8 cellular contexts compared by ENCODE assay signal in genomic region chr1:112396668-112397025, GRCh38. TPM values are rescaled to one million over a fixed set of nuclear protein-coding genes. Genes with fewer than 3 reads are reported as not detected.
A peak's percentile ranks its signal among the peaks of the same experiment; 100 is the strongest.
DNase-seq lines count a peak whose midpoint lies in the region; ATAC-seq, FAIRE-seq and TF ChIP-seq lines count a peak whose summit lies in the region.

No MANE protein-coding gene starts in this region.

- peak overlapping the region; percentile 99 to 100 (median 100) for H3K4me3 Mint-ChIP-seq in nephron

- H3K4me3 ChIP-seq in dorsolateral prefrontal cortex: peak overlapping the region; percentile 72 to 100 (median 95)

- no peaks in the 10 kb centered on the region for H3K27me3 ChIP-seq in dorsolateral prefrontal cortex

- H3K4me1 Mint-ChIP-seq in nephron: peaks cover 55% of the 10 kb centered on the region

- no peaks in the 10 kb centered on the region for H3K9me3 Mint-ChIP-seq in nephron

- DNase-seq in G401 (ENCODE audit: low spot score) (peak; percentile 41), NCI-H2227 (lab: John Stamatoyannopoulos, UW; ENCODE audit: unreplicated experiment) (peak; percentile 38), dorsolateral prefrontal cortex (no peak), RCC 7860 (ENCODE audit: low spot score) (no peak), activated gamma-delta T cell (lab: John Stamatoyannopoulos, UW) (no peak)

- peak overlapping the region; percentile 95 to 98 (median 97) for H3K27ac Mint-ChIP-seq in nephron

- H3K27me3 Mint-ChIP-seq in nephron (ENCODE audit: low read depth): no peaks in the 10 kb centered on the region

- peak overlapping the region in 56 of 59 donors; percentile 39 to 95 (median 88) for H3K27ac ChIP-seq in dorsolateral prefrontal cortex

- in situ Hi-C loops in G401 (cut with HindIII; ENCODE audit: low sequenced_read_pairs): no loop called here

- intact Hi-C loops in dorsolateral prefrontal cortex (cut with DNase I): loop anchor here (1.0 to 10.0 kb wide), 4 partner anchors 70 to 408 kb away; partner anchors contain the start of genes CAPZA1 (in 1 of the 2) and ST7L (in 1 of the 2)

- ATAC-seq in HG02678 (IDR thresholded peaks at IDR 0.05; ENCODE audit: unreplicated experiment) (no peak), GM18520 (IDR thresholded peaks at IDR 0.05; ENCODE audit: unreplicated experiment) (no peak)

- TF ChIP-seq CTCF in dorsolateral prefrontal cortex (IDR thresholded peaks at IDR 0.05 in 54 of 56, conservative IDR thresholded peaks at IDR 0.05 in 2 of 56; ENCODE audit: low read depth in 1 of 56, partially characterized antibody in 56 of 56) (no peak), nephron (IDR thresholded peaks at IDR 0.05; ENCODE audit: unreplicated experiment in 3 of 3) (no peak)

- no peak for FAIRE-seq in RCC 7860 (lab: Jason Lieb, UNC)

- peaks cover 4% of the 10 kb centered on the region for H3K36me3 Mint-ChIP-seq in nephron (ENCODE audit: low read depth)

RNA-seq across cellular contexts. Expression of gene CTTNBP2NL, which starts 0.6 kb away (rescaled TPM):
- 13.2 and 14.8 TPM in 2 replicates for total RNA-seq in G401 (2014; rRNA removed; shearing (Covaris generic))
- total RNA-seq in dorsolateral prefrontal cortex: 10 to 100 TPM; 24.0 to 48.1 (median 32.7) TPM

Comparison
In these comparisons a context has a peak if more than half of its experiments do, and no peak if none do; other contexts are left out.
1. DNase-seq: peak in G401 (single experiment) and NCI-H2227 (single experiment); none in dorsolateral prefrontal cortex (0 of 10), RCC 7860 (single experiment) and activated gamma-delta T cell (single experiment).